In the genomic region with DNA sequence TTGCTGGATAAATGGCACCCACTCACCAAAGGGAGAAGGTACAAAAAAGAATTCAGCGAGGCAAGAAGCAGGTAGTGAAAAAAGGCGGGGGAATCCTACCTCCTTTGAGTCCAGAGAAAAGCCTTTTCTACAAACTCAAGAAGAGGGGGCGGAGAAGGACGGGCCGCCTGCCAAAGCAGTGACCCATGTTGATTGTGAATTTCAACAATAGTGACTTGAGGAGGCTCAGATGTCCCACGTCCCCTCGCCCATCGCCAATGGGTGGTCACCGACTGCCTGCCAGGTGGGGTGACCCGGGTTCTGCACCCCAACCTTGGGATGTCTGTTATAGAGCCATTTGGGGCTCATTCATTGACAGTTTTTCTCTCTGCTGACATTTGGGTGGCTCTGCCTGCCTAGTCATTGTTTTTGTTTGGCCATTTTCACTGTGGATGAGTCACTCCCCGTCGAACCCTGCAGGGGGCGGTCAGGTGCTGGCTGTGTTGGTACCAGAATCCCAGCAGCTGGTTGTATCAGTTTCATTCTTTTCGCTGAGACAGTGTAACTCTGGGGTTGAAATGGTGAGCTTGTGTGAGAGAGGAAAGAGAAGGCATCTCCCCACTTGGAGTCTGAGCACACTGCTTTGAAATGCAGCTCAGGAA, we compare ENCODE assay signal across 8 cellular contexts.
DNase-seq lines count a peak whose midpoint lies in the region; ATAC-seq and TF ChIP-seq lines count a peak whose summit lies in the region.

No MANE protein-coding gene starts in this region.

- H3K27ac ChIP-seq in SK-N-SH (ENCODE audit: low read depth in 2 of 2, low read length in 1 of 2) (no peak overlapping the region), smooth muscle cell (ENCODE audit: low read depth) (no peak overlapping the region)
- no peak overlapping the region for H3K27ac ChIP-seq in CD4-positive, alpha-beta T cell (ENCODE audit: low read depth, low read length)

- no peak overlapping the region for H3K4me3 Mint-ChIP-seq in activated naive CD4-positive, alpha-beta T cell treated with anti-CD3 and anti-CD28 coated beads for 36 hours
- no peak overlapping the region for H3K4me3 Mint-ChIP-seq in CD4-positive, alpha-beta T cell

- 78% methylated on average over 13 of the region's 14 CpGs for WGBS in SK-N-SH (ENCODE audit: low lambda C conversion rate)
- 66% methylated on average over 14 of the region's 14 CpGs for WGBS in smooth muscle cell (ENCODE audit: low lambda C conversion rate)

- ATAC-seq in HG03439 (IDR thresholded peaks at IDR 0.05; ENCODE audit: unreplicated experiment): peak; percentile 63
- ATAC-seq in CD4-positive, alpha-beta T cell (ENCODE audit: poor library complexity): no peak

- CTCF ChIA-PET in activated naive CD4-positive, alpha-beta T cell treated with anti-CD3 and anti-CD28 coated beads for 36 hours (lab: Charles Lee): interaction anchor here (0.6 to 1.3 kb wide), 5 partner anchors 8 to 902 kb away, joined by 3 to 7 read pairs (median 4); no protein-coding TSS in a partner anchor
- CTCF ChIA-PET in SK-N-SH (lab: Yijun Ruan, JAX): interaction anchor here (0.6 to 2.0 kb wide), 3 partner anchors 9 to 492 kb away, joined by 3 to 12 read pairs (median 4); no protein-coding TSS in a partner anchor
- CTCF ChIA-PET in CD4-positive, alpha-beta T cell (lab: Charles Lee): no interaction called here

- DNase-seq in activated naive CD4-positive, alpha-beta T cell treated with anti-CD3 and anti-CD28 coated beads for 36 hours: peak; percentile 40
- DNase-seq in activated naive CD4-positive, alpha-beta T cell treated with Interleukin-2 at 50 U/mL for 16 hours: no peak
- DNase-seq in SK-N-SH: no peak
- DNase-seq in head of caudate nucleus: peak in 41 of 42 donors; percentile 50 to 92 (median 73)
- DNase-seq in smooth muscle cell (lab: John Stamatoyannopoulos, UW; ENCODE audit: unreplicated experiment): no peak
- DNase-seq in NCI-H1105 (lab: John Stamatoyannopoulos, UW): no peak
- no peak for DNase-seq in CD4-positive, alpha-beta T cell

- H3K36me3 Mint-ChIP-seq in activated naive CD4-positive, alpha-beta T cell treated with anti-CD3 and anti-CD28 coated beads for 36 hours (ENCODE audit: low read depth): no peaks in the 10 kb centered on the region
- no peaks in the 10 kb centered on the region for H3K36me3 Mint-ChIP-seq in CD4-positive, alpha-beta T cell (ENCODE audit: low read depth)

- TF ChIP-seq RAD21 in SK-N-SH (IDR thresholded peaks at IDR 0.05; ENCODE audit: low read length): peak; percentile 72

- H3K9ac ChIP-seq in SK-N-SH (no peak overlapping the region), smooth muscle cell (ENCODE audit: low read depth) (no peak overlapping the region)

- H4K20me1 ChIP-seq in SK-N-SH (ENCODE audit: insufficient read depth) (no peaks in the 10 kb centered on the region), smooth muscle cell (ENCODE audit: low read depth) (no peaks in the 10 kb centered on the region)

- no peaks in the 10 kb centered on the region for H3K9me3 Mint-ChIP-seq in activated naive CD4-positive, alpha-beta T cell treated with anti-CD3 and anti-CD28 coated beads for 36 hours
- no peaks in the 10 kb centered on the region for H3K9me3 Mint-ChIP-seq in CD4-positive, alpha-beta T cell

- H3K4me1 Mint-ChIP-seq in activated naive CD4-positive, alpha-beta T cell treated with anti-CD3 and anti-CD28 coated beads for 36 hours (ENCODE audit: low read depth): peaks cover 4% of the 10 kb centered on the region
- H3K4me1 Mint-ChIP-seq in CD4-positive, alpha-beta T cell (ENCODE audit: low read depth): peaks cover 5% of the 10 kb centered on the region

- no peaks in the 10 kb centered on the region for H3K27me3 ChIP-seq in SK-N-SH (ENCODE audit: insufficient read depth)
- H3K27me3 ChIP-seq in smooth muscle cell (ENCODE audit: low read depth): no peaks in the 10 kb centered on the region
- H3K27me3 ChIP-seq in CD4-positive, alpha-beta T cell (ENCODE audit: control insufficient read depth, insufficient read depth, low read length): no peaks in the 10 kb centered on the region

- no peak overlapping the region for H3K27ac Mint-ChIP-seq in activated naive CD4-positive, alpha-beta T cell treated with anti-CD3 and anti-CD28 coated beads for 36 hours
- no peak overlapping the region for H3K27ac Mint-ChIP-seq in CD4-positive, alpha-beta T cell

- H3K4me1 ChIP-seq in SK-N-SH (ENCODE audit: control insufficient read depth in 1 of 2, insufficient read depth in 2 of 2, low read depth in 1 of 2, low read length in 1 of 2) (peaks cover 0 to 31% of the 10 kb centered on the region in 2 experiments; a peak in 1 of 4 replicates), smooth muscle cell (ENCODE audit: low read depth) (peaks cover 15% of the 10 kb centered on the region)

- intact Hi-C loops in activated naive CD4-positive, alpha-beta T cell treated with anti-CD3 and anti-CD28 coated beads for 36 hours (cut with micrococcal nuclease): loop anchor here (2.0 to 5.0 kb wide), 2 partner anchors 483 to 505 kb away; no protein-coding TSS in a partner anchor
- intact Hi-C loops in head of caudate nucleus (cut with DNase I): loop anchor here (10.0 kb wide), 2 partner anchors 133 to 213 kb away; no protein-coding TSS in a partner anchor
- intact Hi-C loops in CD4-positive, alpha-beta T cell (cut with DNase I, micrococcal nuclease): no loop called here

- H3K36me3 ChIP-seq in SK-N-SH (replicated peaks in 1 of 2; ENCODE audit: control insufficient read depth in 1 of 2, insufficient read depth in 2 of 2, low read length in 1 of 2): no peaks in the 10 kb centered on the region
- no peaks in the 10 kb centered on the region for H3K36me3 ChIP-seq in smooth muscle cell (ENCODE audit: low read depth)

- H3K4me2 ChIP-seq in SK-N-SH (no peak overlapping the region), smooth muscle cell (no peak overlapping the region)

- H2AFZ ChIP-seq in SK-N-SH (ENCODE audit: low read depth) (no peak overlapping the region), smooth muscle cell (ENCODE audit: low read depth) (no peak overlapping the region)

- H3K79me2 ChIP-seq in SK-N-SH (ENCODE audit: insufficient read depth) (no peaks in the 10 kb centered on the region), smooth muscle cell (ENCODE audit: low read depth) (no peaks in the 10 kb centered on the region)

- TF ChIP-seq CTCF in SK-N-SH (IDR thresholded peaks at IDR 0.05): peak; percentile 50
- peak; percentile 41 for TF ChIP-seq CTCF in smooth muscle cell (IDR thresholded peaks at IDR 0.05; ENCODE audit: borderline replicate concordance, insufficient read depth, poor library complexity, severe bottlenecking)
- no peak for TF ChIP-seq CTCF in CD4-positive, alpha-beta T cell (IDR thresholded peaks at IDR 0.05)

- H3K27me3 Mint-ChIP-seq in activated naive CD4-positive, alpha-beta T cell treated with anti-CD3 and anti-CD28 coated beads for 36 hours (ENCODE audit: low read depth): peaks cover 2% of the 10 kb centered on the region
- H3K27me3 Mint-ChIP-seq in CD4-positive, alpha-beta T cell: peaks cover 4% of the 10 kb centered on the region

- POLR2A ChIA-PET in SK-N-SH (lab: Yijun Ruan, JAX): no interaction called here
- POLR2A ChIA-PET in CD4-positive, alpha-beta T cell (lab: Charles Lee): no interaction called here

- no peaks in the 10 kb centered on the region for H3K9me2 ChIP-seq in SK-N-SH

- H3K9me3 ChIP-seq in SK-N-SH (no peaks in the 10 kb centered on the region), smooth muscle cell (replicated peaks; ENCODE audit: low read depth) (no peaks in the 10 kb centered on the region)
- no peaks in the 10 kb centered on the region for H3K9me3 ChIP-seq in CD4-positive, alpha-beta T cell (ENCODE audit: control insufficient read depth, low read length)

- H3F3A ChIP-seq in SK-N-SH (replicated peaks; ENCODE audit: insufficient read depth) (no peaks in the 10 kb centered on the region), smooth muscle cell (ENCODE audit: low read depth) (peaks cover 7% of the 10 kb centered on the region)

- H3K4me3 ChIP-seq in SK-N-SH (ENCODE audit: low read depth in 2 of 2, low read length in 1 of 2) (no peak overlapping the region; a peak in 1 of 4 replicates), smooth muscle cell (no peak overlapping the region)

- no peak for TF ChIP-seq EP300 in SK-N-SH (IDR thresholded peaks at IDR 0.05; ENCODE audit: borderline replicate concordance in 1 of 2, low read depth in 1 of 2, low read length in 1 of 2)

TF ChIP-seq in SK-N-SH, 30 proteins besides CTCF, POLR2A, EP300 and RAD21:
- TF ChIP-seq RXRA (IDR thresholded peaks at IDR 0.05; ENCODE audit: borderline replicate concordance, low read depth): no peak
- no peak for TF ChIP-seq YY1 (IDR thresholded peaks at IDR 0.05; ENCODE audit: low read depth)
- TF ChIP-seq TEAD4 (IDR thresholded peaks at IDR 0.05; ENCODE audit: borderline replicate concordance, insufficient read depth): no peak
- no peak for TF ChIP-seq NFIC (IDR thresholded peaks at IDR 0.05; ENCODE audit: borderline replicate concordance)
- peak; percentile 62 for TF ChIP-seq SMC3 (IDR thresholded peaks at IDR 0.05; ENCODE audit: low read depth, low read length)
- peak; percentile 45; the same call in 1 of the 2 replicates for TF ChIP-seq FOSL2 (IDR thresholded peaks at IDR 0.05; ENCODE audit: borderline replicate concordance, low read depth)
- no peak for TF ChIP-seq NRF1 (IDR thresholded peaks at IDR 0.05; ENCODE audit: low read depth, low read length)
- TF ChIP-seq FOXJ3 (CRISPR knock-in tag; IDR thresholded peaks at IDR 0.05): no peak
- no peak for TF ChIP-seq RFX5 (IDR thresholded peaks at IDR 0.05; ENCODE audit: low read length)
- no peak for TF ChIP-seq ZBTB33 (IDR thresholded peaks at IDR 0.05; ENCODE audit: borderline replicate concordance, low read depth)
- TF ChIP-seq MXI1 (IDR thresholded peaks at IDR 0.05; ENCODE audit: low read depth, low read length): no peak
- no peak for TF ChIP-seq TAF1 (IDR thresholded peaks at IDR 0.05; ENCODE audit: borderline replicate concordance, low read depth, low read length)
- no peak for TF ChIP-seq POLR2AphosphoS5 (IDR thresholded peaks at IDR 0.05; ENCODE audit: low read depth, low read length)

Comparison
In these comparisons a context has a peak if more than half of its experiments do, and no peak if none do; other contexts are left out.
1. DNase-seq: peak in activated naive CD4-positive, alpha-beta T cell treated with anti-CD3 and anti-CD28 coated beads for 36 hours (single experiment) and head of caudate nucleus (41 of 42); none in activated naive CD4-positive, alpha-beta T cell treated with Interleukin-2 at 50 U/mL for 16 hours (single experiment), SK-N-SH (single experiment), smooth muscle cell (single experiment), NCI-H1105 (single experiment) and CD4-positive, alpha-beta T cell (0 of 10).
2. intact Hi-C loops: an anchor here in activated naive CD4-positive, alpha-beta T cell treated with anti-CD3 and anti-CD28 coated beads for 36 hours (2.0 to 5.0 kb wide) and head of caudate nucleus (10.0 kb wide); none called in CD4-positive, alpha-beta T cell.